Comparison of ENCODE assay signal across 8 cellular contexts in genomic region chr1:35192853-35193664, GRCh38. TPM values are rescaled to one million over a fixed set of nuclear protein-coding genes. Genes with fewer than 3 reads are reported as not detected.
DNase-seq lines count a peak whose midpoint lies in the region; ATAC-seq and TF ChIP-seq lines count a peak whose summit lies in the region.

A gene with protein sequence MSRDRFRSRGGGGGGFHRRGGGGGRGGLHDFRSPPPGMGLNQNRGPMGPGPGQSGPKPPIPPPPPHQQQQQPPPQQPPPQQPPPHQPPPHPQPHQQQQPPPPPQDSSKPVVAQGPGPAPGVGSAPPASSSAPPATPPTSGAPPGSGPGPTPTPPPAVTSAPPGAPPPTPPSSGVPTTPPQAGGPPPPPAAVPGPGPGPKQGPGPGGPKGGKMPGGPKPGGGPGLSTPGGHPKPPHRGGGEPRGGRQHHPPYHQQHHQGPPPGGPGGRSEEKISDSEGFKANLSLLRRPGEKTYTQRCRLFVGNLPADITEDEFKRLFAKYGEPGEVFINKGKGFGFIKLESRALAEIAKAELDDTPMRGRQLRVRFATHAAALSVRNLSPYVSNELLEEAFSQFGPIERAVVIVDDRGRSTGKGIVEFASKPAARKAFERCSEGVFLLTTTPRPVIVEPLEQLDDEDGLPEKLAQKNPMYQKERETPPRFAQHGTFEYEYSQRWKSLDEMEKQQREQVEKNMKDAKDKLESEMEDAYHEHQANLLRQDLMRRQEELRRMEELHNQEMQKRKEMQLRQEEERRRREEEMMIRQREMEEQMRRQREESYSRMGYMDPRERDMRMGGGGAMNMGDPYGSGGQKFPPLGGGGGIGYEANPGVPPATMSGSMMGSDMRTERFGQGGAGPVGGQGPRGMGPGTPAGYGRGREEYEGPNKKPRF (minus strand): TSS chr1:35193145. CDS start chr1:35193049, 96 bp downstream.

- TF ChIP-seq CTCF in IMR-90 (conservative IDR thresholded peaks at IDR 0.05; ENCODE audit: low read depth, low read length), result no peak

- BruUV-seq in IMR-90 (replicated peaks; lab: Mats Ljungman, UMichigan), result no TSS peak

- peak within 1 kb of the TSS; percentile 92 for H2BK5ac ChIP-seq in IMR-90 (ENCODE audit: low read depth, low read length, poor library complexity, severe bottlenecking)

- no peaks in the 10 kb centered on the region for H3K27me3 ChIP-seq in IMR-90 (ENCODE audit: control insufficient read depth, insufficient read depth, low read length)

- peak within 1 kb of the TSS; percentile 84 for H3K56ac ChIP-seq in IMR-90 (ENCODE audit: extremely low read depth, insufficient read depth, low read length)

- peak within 1 kb of the TSS; percentile 78 for H3K4me2 ChIP-seq in IMR-90 (ENCODE audit: low read depth, low read length)

- peak within 1 kb of the TSS; percentile 86 for H3K14ac ChIP-seq in IMR-90 (replicated peaks; ENCODE audit: low read depth, low read length)

- ATAC-seq in GM21528 (IDR thresholded peaks at IDR 0.05; ENCODE audit: low FRiP score, unreplicated experiment) (peak; percentile 92), IMR-90 (ENCODE audit: low read depth) (peak; percentile 94)

- peak within 1 kb of the TSS; percentile 61; the same call in 1 of the 2 replicates for H3K23ac ChIP-seq in IMR-90 (ENCODE audit: low read depth, low read length)

- H2BK15ac ChIP-seq in IMR-90 (ENCODE audit: low read depth, low read length), result no peak within 1 kb of the TSS

- DNase-seq in DMS 273 treated with DMSO at 0.1 percent for 48 hours (lab: John Stamatoyannopoulos, UW) (peak; percentile 99), IMR-90 (peak; percentile 99), OCI-M1 (lab: John Stamatoyannopoulos, UW) (peak; percentile 99), activated T-cell treated with anti-CD3 and anti-CD28 coated beads for 24 hours (ENCODE audit: low read depth) (peak; percentile 97), epidermal melanocyte (ENCODE audit: insufficient read length, low spot score) (peak; percentile 100), middle frontal gyrus (ENCODE audit: extremely low spot score, low spot score) (peak; percentile 97)
- DNase-seq in stimulated activated CD8-positive, alpha-beta memory T cell treated with anti-CD3 and anti-CD28 coated beads, Interleukin-2, amount 100 ng/mL, for 48 hours (ENCODE audit: low read depth in 2 of 2), result peak; percentile 82 to 91

- H2AFZ ChIP-seq in IMR-90 (replicated peaks; ENCODE audit: low read length, poor library complexity), result peak within 1 kb of the TSS; percentile 89

- peak within 1 kb of the TSS; percentile 91 for H3K9ac ChIP-seq in IMR-90 (ENCODE audit: low read depth, low read length)

- no peak within 1 kb of the TSS; the same call in 1 of the 2 replicates for H3K18ac ChIP-seq in IMR-90 (ENCODE audit: low read depth, low read length)

- peak within 1 kb of the TSS; percentile 63; the same call in 1 of the 2 replicates for H4K91ac ChIP-seq in IMR-90 (ENCODE audit: insufficient read depth, low read depth, low read length)

- 0 out of 2 replicates have a peak within 1 kb of the TSS, but pooled peaks have one; percentile 57 for H4K5ac ChIP-seq in IMR-90 (ENCODE audit: low read depth, low read length)

- peaks cover 0 to 20% of the 10 kb centered on the region in 2 experiments; a peak in 2 of 4 replicates for H3K79me1 ChIP-seq in IMR-90 (ENCODE audit: low read depth in 1 of 2, low read length in 2 of 2)

- H4K8ac ChIP-seq in IMR-90 (ENCODE audit: low read depth in 2 of 2, low read length in 2 of 2), result peak within 1 kb of the TSS; percentile 2 to 91; a peak in 2 of 4 replicates

- H2BK20ac ChIP-seq in IMR-90 (ENCODE audit: low read depth, low read length), result no peak within 1 kb of the TSS

- H2BK120ac ChIP-seq in IMR-90 (ENCODE audit: low read depth, low read length), result no peak within 1 kb of the TSS; the same call in 1 of the 2 replicates

- H2AK9ac ChIP-seq in IMR-90 (replicated peaks; ENCODE audit: low read depth, low read length, poor library complexity), result peak within 1 kb of the TSS; percentile 100

- dilution Hi-C loops in IMR-90 (cut with HindIII; ENCODE audit: low sequenced_read_pairs, unreplicated experiment), result no loop called here

- peak within 1 kb of the TSS; percentile 74 for H3K4me3 ChIP-seq in IMR-90 (ENCODE audit: insufficient read depth, low read depth, low read length)

- intact Hi-C loops in IMR-90 (cut with micrococcal nuclease), result loop anchor here (2.0 kb wide), 1 partner anchor 364 kb away; the partner anchor contains the start of genes KIAA0319L and NCDN

- H2AK5ac ChIP-seq in IMR-90 (ENCODE audit: low read depth, low read length), result peak within 1 kb of the TSS; percentile 99

- H3K9me1 ChIP-seq in IMR-90 (ENCODE audit: insufficient read depth, low read length), result no peaks in the 10 kb centered on the region; the same call in 1 of the 2 replicates

- no peak for TF ChIP-seq RAD21 in IMR-90 (IDR thresholded peaks at IDR 0.05; ENCODE audit: low read length)

- peaks cover 39% of the 10 kb centered on the region for H4K20me1 ChIP-seq in IMR-90 (ENCODE audit: insufficient read depth, low read length)

- no peaks in the 10 kb centered on the region for H3K9me3 ChIP-seq in IMR-90 (ENCODE audit: control insufficient read depth, insufficient read depth, low read length)

- CTCF ChIA-PET in IMR-90 (lab: Yijun Ruan, JAX), result interaction anchor here (1.0 kb wide), 2 partner anchors 9 to 29 kb away, joined by 3 to 4 read pairs; no protein-coding TSS in a partner anchor

- WGBS in IMR-90 (ENCODE audit: extremely low coverage in 2 of 2, insufficient read length in 1 of 2), 2 experiments, result 0% methylated on average over 24 of the region's 50 CpGs; no CpG with 5 or more reads in 1 of the 2 experiments

- TF ChIP-seq POLR2A in IMR-90 (IDR thresholded peaks at IDR 0.05; ENCODE audit: low read depth, low read length), result peak; percentile 100

- H3K4me1 ChIP-seq in IMR-90 (ENCODE audit: control insufficient read depth, insufficient read depth, low read length), result peaks cover 2% of the 10 kb centered on the region

- H3K27ac ChIP-seq in IMR-90 (ENCODE audit: insufficient read depth, low read length), result peak within 1 kb of the TSS; percentile 95

- POLR2A ChIA-PET in IMR-90 (lab: Charles Lee; ENCODE audit: unreplicated experiment), result interaction anchor here (0.7 kb wide), 1 partner anchor 9 kb away, joined by 3 read pairs; no protein-coding TSS in a partner anchor

- in situ Hi-C loops in IMR-90 (cut with MboI; ENCODE audit: low sequenced_read_pairs), result loop anchor here (10.0 kb wide), 2 partner anchors 102 to 372 kb away; no protein-coding TSS in a partner anchor

- peak within 1 kb of the TSS; percentile 95 for H3K4ac ChIP-seq in IMR-90 (ENCODE audit: low read depth, low read length)

- peaks cover 33% of the 10 kb centered on the region for H3K36me3 ChIP-seq in IMR-90 (ENCODE audit: control insufficient read depth, insufficient read depth, low read length)

TF ChIP-seq in IMR-90, 13 proteins besides CTCF, POLR2A, EP300 and RAD21:
- peak; percentile 86; the same call in 1 of the 2 replicates for TF ChIP-seq MXI1 (IDR thresholded peaks at IDR 0.05; ENCODE audit: borderline replicate concordance, low read depth, low read length)
- TF ChIP-seq CEBPB (IDR thresholded peaks at IDR 0.05; ENCODE audit: low read depth, low read length), result 0 out of 2 replicates have a peak, but pooled peaks have one; percentile 2
- TF ChIP-seq NFE2L2 (IDR thresholded peaks at IDR 0.05; ENCODE audit: low read depth, low read length), result 0 out of 2 replicates have a peak, but pooled peaks have one; percentile 29
- TF ChIP-seq RCOR1 (IDR thresholded peaks at IDR 0.05; ENCODE audit: insufficient replicate concordance, low read length), result no peak
- TF ChIP-seq, protein P1, sequence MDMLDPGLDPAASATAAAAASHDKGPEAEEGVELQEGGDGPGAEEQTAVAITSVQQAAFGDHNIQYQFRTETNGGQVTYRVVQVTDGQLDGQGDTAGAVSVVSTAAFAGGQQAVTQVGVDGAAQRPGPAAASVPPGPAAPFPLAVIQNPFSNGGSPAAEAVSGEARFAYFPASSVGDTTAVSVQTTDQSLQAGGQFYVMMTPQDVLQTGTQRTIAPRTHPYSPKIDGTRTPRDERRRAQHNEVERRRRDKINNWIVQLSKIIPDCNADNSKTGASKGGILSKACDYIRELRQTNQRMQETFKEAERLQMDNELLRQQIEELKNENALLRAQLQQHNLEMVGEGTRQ (IDR thresholded peaks at IDR 0.05; ENCODE audit: low read depth, low read length), result peak; percentile 30; the same call in 1 of the 2 replicates
- no peak for TF ChIP-seq MAFK (IDR thresholded peaks at IDR 0.05; ENCODE audit: low read depth, low read length)
- peak; percentile 51; the same call in 1 of the 2 replicates for TF ChIP-seq FOS (IDR thresholded peaks at IDR 0.05; ENCODE audit: low read depth, low read length)
- TF ChIP-seq BHLHE40 (IDR thresholded peaks at IDR 0.05; ENCODE audit: low read depth, low read length), result no peak
- TF ChIP-seq, protein P2, sequence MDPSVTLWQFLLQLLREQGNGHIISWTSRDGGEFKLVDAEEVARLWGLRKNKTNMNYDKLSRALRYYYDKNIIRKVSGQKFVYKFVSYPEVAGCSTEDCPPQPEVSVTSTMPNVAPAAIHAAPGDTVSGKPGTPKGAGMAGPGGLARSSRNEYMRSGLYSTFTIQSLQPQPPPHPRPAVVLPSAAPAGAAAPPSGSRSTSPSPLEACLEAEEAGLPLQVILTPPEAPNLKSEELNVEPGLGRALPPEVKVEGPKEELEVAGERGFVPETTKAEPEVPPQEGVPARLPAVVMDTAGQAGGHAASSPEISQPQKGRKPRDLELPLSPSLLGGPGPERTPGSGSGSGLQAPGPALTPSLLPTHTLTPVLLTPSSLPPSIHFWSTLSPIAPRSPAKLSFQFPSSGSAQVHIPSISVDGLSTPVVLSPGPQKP (IDR thresholded peaks at IDR 0.05; ENCODE audit: borderline replicate concordance, low read depth, low read length), result no peak
- no peak for TF ChIP-seq RFX5 (IDR thresholded peaks at IDR 0.05; ENCODE audit: low read depth, low read length)
- TF ChIP-seq MAZ (IDR thresholded peaks at IDR 0.05; ENCODE audit: borderline replicate concordance, low read depth, low read length), result peak; percentile 37; the same call in 1 of the 2 replicates
- peak; percentile 78 for TF ChIP-seq CHD1 (IDR thresholded peaks at IDR 0.05; ENCODE audit: low read depth, low read length)
- TF ChIP-seq SMC3 (IDR thresholded peaks at IDR 0.05; ENCODE audit: low read depth, low read length), result no peak

RNA-seq across cellular contexts. Expression of the gene that starts here (rescaled TPM):
- 53.9 and 121 TPM in 2 replicates for total RNA-seq in IMR-90 (2012; rRNA removed)
- polyA plus RNA-seq in IMR-90 (2012; rRNA removed), result 91.4 and 121 TPM in 2 replicates
- polyA plus RNA-seq in IMR-90 (2012; cell fraction: cytosol; rRNA removed), result 25.7 and 28.4 TPM in 2 replicates
- polyA plus RNA-seq in IMR-90 (2012; cell fraction: nucleus; rRNA removed; ENCODE audit: low replicate concordance), result 122 and 444 TPM in 2 replicates

Comparison
In these comparisons a context has a peak if more than half of its experiments do, and no peak if none do; other contexts are left out.
1. Peak in every context shown above with its lines: DNase-seq, ATAC-seq, H3K4me3 ChIP-seq and H3K27ac ChIP-seq.